Comparison of ENCODE assay signal across 8 cellular contexts in genomic region chr9:34701769-34702736, GRCh38. TPM values are rescaled to one million over a fixed set of nuclear protein-coding genes. Genes with fewer than 3 reads are reported as not detected.
DNase-seq lines count a peak whose midpoint lies in the region; ATAC-seq, FAIRE-seq and TF ChIP-seq lines count a peak whose summit lies in the region.

No MANE protein-coding gene starts in this region.

- in situ Hi-C loops in HepG2 (cut with HindIII; ENCODE audit: extremely low pct_ligation_motif_present, low pct_unique_long_range_greater_than_20kb), result no loop called here

- BruUV-seq in HepG2 (replicated peaks; lab: Mats Ljungman, UMichigan), result no TSS peak

- intact Hi-C loops in HepG2 (cut with micrococcal nuclease; ENCODE audit: unreplicated experiment), result loop anchor here (1.0 kb wide), 1 partner anchor 27 kb away; no protein-coding TSS in a partner anchor

- ATAC-seq in HG03045 (IDR thresholded peaks at IDR 0.05; ENCODE audit: unreplicated experiment), result peak; percentile 69
- peak; percentile 94 for ATAC-seq in HepG2
- ATAC-seq in HG03175 (IDR thresholded peaks at IDR 0.05; ENCODE audit: unreplicated experiment), result no peak

- peak; percentile 94 for DNase-seq in GM03348 (ENCODE audit: low spot score)
- peak; percentile 19 for DNase-seq in NCI-H510A (lab: John Stamatoyannopoulos, UW)
- peak; percentile 90 to 91 for DNase-seq in activated CD4-positive, alpha-beta T cell treated with anti-CD3 and anti-CD28 coated beads, Interleukin-2, amount 50 U/mL, for 48 hours
- DNase-seq in dermis microvascular lymphatic vessel endothelial cell (ENCODE audit: low read depth in 2 of 2), result peak; percentile 85 to 89
- DNase-seq in HepG2 (ENCODE audit: low spot score), result peak; percentile 47
- DNase-seq in stimulated activated CD4-positive, alpha-beta T cell treated with anti-CD3 and anti-CD28 coated beads, Interleukin-2, amount 100 ng/mL, for 24 hours, result peak; percentile 88 to 92

- H4K20me1 ChIP-seq in HepG2 (ENCODE audit: insufficient read depth, low read length), result no peaks in the 10 kb centered on the region

- H3K9ac ChIP-seq in HepG2 (ENCODE audit: insufficient read depth, low read depth, low read length), result no peak overlapping the region; the same call in 1 of the 2 replicates

- H3K4me1 ChIP-seq in HepG2 (ENCODE audit: insufficient read depth, low read length), result peaks cover 10% of the 10 kb centered on the region; the same call in 1 of the 2 replicates

- no peaks in the 10 kb centered on the region for H3K9me3 ChIP-seq in HepG2 (ENCODE audit: low read length)

- no peaks in the 10 kb centered on the region for H3K36me3 ChIP-seq in HepG2 (replicated peaks in 1 of 2; ENCODE audit: control insufficient read depth in 1 of 2, insufficient read depth in 2 of 2, low read length in 2 of 2)

- peak overlapping the region; percentile 70 for H2AFZ ChIP-seq in HepG2 (ENCODE audit: low read length)

- CTCF ChIA-PET in HepG2 (lab: Yijun Ruan, JAX; ENCODE audit: low intra/inter-chr PET ratio, low total read pairs), result interaction anchor here (1.1 to 4.9 kb wide), 4 partner anchors 26 to 98 kb away, joined by 3 to 178 read pairs (median 13); partner anchors contain the start of gene GALT

- POLR2A ChIA-PET in HepG2 (lab: Yijun Ruan, JAX), result interaction anchor here (0.7 to 1.8 kb wide), 3 partner anchors 26 to 56 kb away, joined by 3 to 6 read pairs (median 3); partner anchors contain the start of gene GALT

- H3K79me2 ChIP-seq in HepG2 (ENCODE audit: insufficient read depth, low read length), result no peaks in the 10 kb centered on the region

- H3K4me2 ChIP-seq in HepG2 (ENCODE audit: low read depth, low read length), result peak overlapping the region; percentile 98

- TF ChIP-seq RAD21 in HepG2 (CRISPR knock-in tag; IDR thresholded peaks at IDR 0.05), result peak; percentile 92

- WGBS in HepG2 (ENCODE audit: low lambda C conversion rate), result 4% methylated on average over 21 of the region's 30 CpGs

- TF ChIP-seq POLR2A in HepG2 (IDR thresholded peaks at IDR 0.05; ENCODE audit: insufficient read depth in 1 of 2, low read depth in 2 of 2, low read length in 2 of 2), result no peak

- peak; percentile 89 for FAIRE-seq in HepG2 (lab: Jason Lieb, UNC)

- peak; percentile 96 for TF ChIP-seq CTCF in HepG2 (CRISPR knock-in tag; IDR thresholded peaks at IDR 0.05)

- H3K27ac ChIP-seq in HepG2 (ENCODE audit: extremely low read length, insufficient read depth, low read length), result no peak overlapping the region

- peaks cover 5 to 18% of the 10 kb centered on the region in 2 experiments; a peak in 4 of 5 replicates for H3K27me3 ChIP-seq in HepG2 (ENCODE audit: control insufficient read depth in 1 of 2, insufficient read depth in 2 of 2, low read length in 2 of 2)

- TF ChIP-seq EP300 in HepG2 (IDR thresholded peaks at IDR 0.05; ENCODE audit: low read depth in 2 of 2, low read length in 2 of 2) (no peak), HepG2 (CRISPR knock-in tag; IDR thresholded peaks at IDR 0.05; ENCODE audit: borderline replicate concordance) (no peak)

- peak overlapping the region; percentile 52 to 72 (median 58) for H3K4me3 ChIP-seq in HepG2 (replicated peaks in 1 of 3; ENCODE audit: insufficient read depth in 1 of 3, low read depth in 2 of 3, low read length in 3 of 3)

RNA-seq across cellular contexts. Expression of gene CCL21, which starts 7.9 kb away (rescaled TPM):
- 1.8 and 12.0 TPM in 2 replicates for total RNA-seq in dermis microvascular lymphatic vessel endothelial cell
- total RNA-seq in HepG2 (2016; rRNA removed; fragmentation: Illumina TruSeq; extraction: Trizol), result not detected in 2 replicates
- not detected in 2 replicates for total RNA-seq in HepG2 (2016; cell fraction: cytosol; rRNA removed; fragmentation: Illumina TruSeq; extraction: Trizol; ENCODE audit: low read depth)
- not detected in 2 replicates for total RNA-seq in HepG2 (2016; cell fraction: insoluble cytoplasmic fraction; rRNA removed; fragmentation: Illumina TruSeq; extraction: Trizol)
- total RNA-seq in HepG2 (2016; cell fraction: membrane; rRNA removed; fragmentation: Illumina TruSeq; extraction: Trizol), result not detected in 2 replicates
- not detected in 2 replicates for total RNA-seq in HepG2 (2016; cell fraction: nucleus; rRNA removed; fragmentation: Illumina TruSeq; extraction: Trizol)
- polyA plus RNA-seq in HepG2 (2011; rRNA removed), result not detected in 2 replicates
- polyA plus RNA-seq in HepG2 (2011; cell fraction: cytosol; rRNA removed), result not detected in 2 replicates
- not detected in 2 replicates for polyA plus RNA-seq in HepG2 (2011; cell fraction: nucleus; rRNA removed)
- not detected in 2 replicates for polyA plus RNA-seq in HepG2 (2012)
- polyA plus RNA-seq in HepG2 (2016; cell fraction: cytosol; fragmentation: Illumina TruSeq; extraction: Trizol; ENCODE audit: low read depth), result not detected in 2 replicates
- not detected in 2 replicates for polyA plus RNA-seq in HepG2 (2016; cell fraction: insoluble cytoplasmic fraction; fragmentation: Illumina TruSeq; extraction: Trizol; ENCODE audit: low read depth)
- not detected in 2 replicates for polyA plus RNA-seq in HepG2 (2016; cell fraction: membrane; fragmentation: Illumina TruSeq; extraction: Trizol; ENCODE audit: low read depth)
- not detected in 2 replicates for polyA plus RNA-seq in HepG2 (2016; cell fraction: nucleus; fragmentation: Illumina TruSeq; extraction: Trizol; ENCODE audit: insufficient read depth, low read depth)
- polyA minus RNA-seq in HepG2 (2011; rRNA and poly(A)+ RNA removed; ENCODE audit: low replicate concordance), result not detected in 2 replicates
- not detected in 2 replicates for polyA minus RNA-seq in HepG2 (2011; cell fraction: cytosol; rRNA and poly(A)+ RNA removed)
- not detected in 2 replicates for polyA minus RNA-seq in HepG2 (2011; cell fraction: nucleus; rRNA and poly(A)+ RNA removed)

RNA-seq across cellular contexts. Expression of gene CCL19, which starts 11.0 kb away (rescaled TPM):
- total RNA-seq in dermis microvascular lymphatic vessel endothelial cell (not detected in 2 replicates), HepG2 (2016; rRNA removed; fragmentation: Illumina TruSeq; extraction: Trizol) (not detected in 2 replicates)
- not detected in 2 replicates for total RNA-seq in HepG2 (2016; cell fraction: cytosol; rRNA removed; fragmentation: Illumina TruSeq; extraction: Trizol; ENCODE audit: low read depth)
- total RNA-seq in HepG2 (2016; cell fraction: insoluble cytoplasmic fraction; rRNA removed; fragmentation: Illumina TruSeq; extraction: Trizol), result not detected in 2 replicates
- total RNA-seq in HepG2 (2016; cell fraction: membrane; rRNA removed; fragmentation: Illumina TruSeq; extraction: Trizol), result not detected in 2 replicates
- total RNA-seq in HepG2 (2016; cell fraction: nucleus; rRNA removed; fragmentation: Illumina TruSeq; extraction: Trizol), result not detected in 2 replicates
- polyA plus RNA-seq in HepG2 (2011; rRNA removed), result not detected in 2 replicates
- polyA plus RNA-seq in HepG2 (2011; cell fraction: cytosol; rRNA removed), result not detected in 2 replicates
- not detected in 2 replicates for polyA plus RNA-seq in HepG2 (2011; cell fraction: nucleus; rRNA removed)
- polyA plus RNA-seq in HepG2 (2012), result not detected in 2 replicates
- not detected in 2 replicates for polyA plus RNA-seq in HepG2 (2016; cell fraction: cytosol; fragmentation: Illumina TruSeq; extraction: Trizol; ENCODE audit: low read depth)
- polyA plus RNA-seq in HepG2 (2016; cell fraction: insoluble cytoplasmic fraction; fragmentation: Illumina TruSeq; extraction: Trizol; ENCODE audit: low read depth), result not detected in 2 replicates
- not detected in 2 replicates for polyA plus RNA-seq in HepG2 (2016; cell fraction: membrane; fragmentation: Illumina TruSeq; extraction: Trizol; ENCODE audit: low read depth)
- polyA plus RNA-seq in HepG2 (2016; cell fraction: nucleus; fragmentation: Illumina TruSeq; extraction: Trizol; ENCODE audit: insufficient read depth, low read depth), result not detected in 2 replicates
- not detected in 2 replicates for polyA minus RNA-seq in HepG2 (2011; rRNA and poly(A)+ RNA removed; ENCODE audit: low replicate concordance)
- polyA minus RNA-seq in HepG2 (2011; cell fraction: cytosol; rRNA and poly(A)+ RNA removed), result not detected in 2 replicates
- polyA minus RNA-seq in HepG2 (2011; cell fraction: nucleus; rRNA and poly(A)+ RNA removed), result not detected in 2 replicates

RNA-seq across cellular contexts. Expression of gene CCL27, which starts 39.6 kb away (rescaled TPM):
- total RNA-seq in dermis microvascular lymphatic vessel endothelial cell (not detected in 2 replicates), HepG2 (2016; rRNA removed; fragmentation: Illumina TruSeq; extraction: Trizol) (not detected in 2 replicates)
- total RNA-seq in HepG2 (2016; cell fraction: cytosol; rRNA removed; fragmentation: Illumina TruSeq; extraction: Trizol; ENCODE audit: low read depth), result not detected in 2 replicates
- total RNA-seq in HepG2 (2016; cell fraction: insoluble cytoplasmic fraction; rRNA removed; fragmentation: Illumina TruSeq; extraction: Trizol), result not detected in 2 replicates
- total RNA-seq in HepG2 (2016; cell fraction: membrane; rRNA removed; fragmentation: Illumina TruSeq; extraction: Trizol), result not detected in 2 replicates
- total RNA-seq in HepG2 (2016; cell fraction: nucleus; rRNA removed; fragmentation: Illumina TruSeq; extraction: Trizol), result not detected in 2 replicates
- polyA plus RNA-seq in HepG2 (2011; rRNA removed), result not detected in 2 replicates
- 0.08 TPM in 1 of 2 replicates, not detected in the other for polyA plus RNA-seq in HepG2 (2011; cell fraction: cytosol; rRNA removed)
- polyA plus RNA-seq in HepG2 (2011; cell fraction: nucleus; rRNA removed), result 0.35 TPM in 1 of 2 replicates, not detected in the other
- not detected in 2 replicates for polyA plus RNA-seq in HepG2 (2012)
- polyA plus RNA-seq in HepG2 (2016; cell fraction: cytosol; fragmentation: Illumina TruSeq; extraction: Trizol; ENCODE audit: low read depth), result not detected in 2 replicates
- polyA plus RNA-seq in HepG2 (2016; cell fraction: insoluble cytoplasmic fraction; fragmentation: Illumina TruSeq; extraction: Trizol; ENCODE audit: low read depth), result not detected in 2 replicates
- not detected in 2 replicates for polyA plus RNA-seq in HepG2 (2016; cell fraction: membrane; fragmentation: Illumina TruSeq; extraction: Trizol; ENCODE audit: low read depth)
- polyA plus RNA-seq in HepG2 (2016; cell fraction: nucleus; fragmentation: Illumina TruSeq; extraction: Trizol; ENCODE audit: insufficient read depth, low read depth), result not detected in 2 replicates
- polyA minus RNA-seq in HepG2 (2011; rRNA and poly(A)+ RNA removed; ENCODE audit: low replicate concordance), result not detected in 2 replicates
- polyA minus RNA-seq in HepG2 (2011; cell fraction: cytosol; rRNA and poly(A)+ RNA removed), result not detected in 2 replicates
- polyA minus RNA-seq in HepG2 (2011; cell fraction: nucleus; rRNA and poly(A)+ RNA removed), result not detected in 2 replicates

RNA-seq across cellular contexts. Expression of gene IL11RA, which starts 50.1 kb away (rescaled TPM):
- 3.5 and 4.9 TPM in 2 replicates for total RNA-seq in dermis microvascular lymphatic vessel endothelial cell
- total RNA-seq in HepG2 (2016; rRNA removed; fragmentation: Illumina TruSeq; extraction: Trizol), result 0.83 and 2.0 TPM in 2 replicates
- 0.40 and 0.71 TPM in 2 replicates for total RNA-seq in HepG2 (2016; cell fraction: cytosol; rRNA removed; fragmentation: Illumina TruSeq; extraction: Trizol; ENCODE audit: low read depth)
- 0.43 and 2.2 TPM in 2 replicates for total RNA-seq in HepG2 (2016; cell fraction: insoluble cytoplasmic fraction; rRNA removed; fragmentation: Illumina TruSeq; extraction: Trizol)
- total RNA-seq in HepG2 (2016; cell fraction: membrane; rRNA removed; fragmentation: Illumina TruSeq; extraction: Trizol), result 0.65 and 1.2 TPM in 2 replicates
- total RNA-seq in HepG2 (2016; cell fraction: nucleus; rRNA removed; fragmentation: Illumina TruSeq; extraction: Trizol), result 4.1 and 4.6 TPM in 2 replicates
- 4.2 and 5.8 TPM in 2 replicates for polyA plus RNA-seq in HepG2 (2011; rRNA removed)
- 1.7 and 2.2 TPM in 2 replicates for polyA plus RNA-seq in HepG2 (2011; cell fraction: cytosol; rRNA removed)
- 26.9 and 33.5 TPM in 2 replicates for polyA plus RNA-seq in HepG2 (2011; cell fraction: nucleus; rRNA removed)
- 5.1 and 5.4 TPM in 2 replicates for polyA plus RNA-seq in HepG2 (2012)
- polyA plus RNA-seq in HepG2 (2016; cell fraction: cytosol; fragmentation: Illumina TruSeq; extraction: Trizol; ENCODE audit: low read depth), result 0.33 and 0.60 TPM in 2 replicates
- 0.62 and 1.0 TPM in 2 replicates for polyA plus RNA-seq in HepG2 (2016; cell fraction: insoluble cytoplasmic fraction; fragmentation: Illumina TruSeq; extraction: Trizol; ENCODE audit: low read depth)
- 0.48 and 0.87 TPM in 2 replicates for polyA plus RNA-seq in HepG2 (2016; cell fraction: membrane; fragmentation: Illumina TruSeq; extraction: Trizol; ENCODE audit: low read depth)
- 4.4 and 5.8 TPM in 2 replicates for polyA plus RNA-seq in HepG2 (2016; cell fraction: nucleus; fragmentation: Illumina TruSeq; extraction: Trizol; ENCODE audit: insufficient read depth, low read depth)
- polyA minus RNA-seq in HepG2 (2011; rRNA and poly(A)+ RNA removed; ENCODE audit: low replicate concordance), result 8.7 and 9.2 TPM in 2 replicates
- 1.4 and 2.2 TPM in 2 replicates for polyA minus RNA-seq in HepG2 (2011; cell fraction: cytosol; rRNA and poly(A)+ RNA removed)
- polyA minus RNA-seq in HepG2 (2011; cell fraction: nucleus; rRNA and poly(A)+ RNA removed), result 9.5 and 16.4 TPM in 2 replicates

RNA-seq across cellular contexts. Expression of gene GALT, which starts 55.6 kb away (rescaled TPM):
- total RNA-seq in dermis microvascular lymphatic vessel endothelial cell, result 23.5 and 33.4 TPM in 2 replicates
- 21.1 and 40.4 TPM in 2 replicates for total RNA-seq in HepG2 (2016; rRNA removed; fragmentation: Illumina TruSeq; extraction: Trizol)
- 12.8 and 15.4 TPM in 2 replicates for total RNA-seq in HepG2 (2016; cell fraction: cytosol; rRNA removed; fragmentation: Illumina TruSeq; extraction: Trizol; ENCODE audit: low read depth)
- total RNA-seq in HepG2 (2016; cell fraction: insoluble cytoplasmic fraction; rRNA removed; fragmentation: Illumina TruSeq; extraction: Trizol), result 21.8 and 38.8 TPM in 2 replicates
- 13.8 and 14.2 TPM in 2 replicates for total RNA-seq in HepG2 (2016; cell fraction: membrane; rRNA removed; fragmentation: Illumina TruSeq; extraction: Trizol)
- 46.8 and 57.0 TPM in 2 replicates for total RNA-seq in HepG2 (2016; cell fraction: nucleus; rRNA removed; fragmentation: Illumina TruSeq; extraction: Trizol)
- polyA plus RNA-seq in HepG2 (2011; rRNA removed), result 46.3 and 51.3 TPM in 2 replicates
- 11.4 and 15.3 TPM in 2 replicates for polyA plus RNA-seq in HepG2 (2011; cell fraction: cytosol; rRNA removed)
- polyA plus RNA-seq in HepG2 (2011; cell fraction: nucleus; rRNA removed), result 271 and 279 TPM in 2 replicates
- 32.1 and 38.4 TPM in 2 replicates for polyA plus RNA-seq in HepG2 (2012)
- 9.9 TPM in 2 replicates for polyA plus RNA-seq in HepG2 (2016; cell fraction: cytosol; fragmentation: Illumina TruSeq; extraction: Trizol; ENCODE audit: low read depth)
- polyA plus RNA-seq in HepG2 (2016; cell fraction: insoluble cytoplasmic fraction; fragmentation: Illumina TruSeq; extraction: Trizol; ENCODE audit: low read depth), result 26.1 and 30.6 TPM in 2 replicates
- 10.9 and 13.1 TPM in 2 replicates for polyA plus RNA-seq in HepG2 (2016; cell fraction: membrane; fragmentation: Illumina TruSeq; extraction: Trizol; ENCODE audit: low read depth)
- 91.9 and 92.7 TPM in 2 replicates for polyA plus RNA-seq in HepG2 (2016; cell fraction: nucleus; fragmentation: Illumina TruSeq; extraction: Trizol; ENCODE audit: insufficient read depth, low read depth)
- polyA minus RNA-seq in HepG2 (2011; rRNA and poly(A)+ RNA removed; ENCODE audit: low replicate concordance), result 27.4 and 44.3 TPM in 2 replicates
- 4.0 and 5.6 TPM in 2 replicates for polyA minus RNA-seq in HepG2 (2011; cell fraction: cytosol; rRNA and poly(A)+ RNA removed)
- 68.1 and 83.3 TPM in 2 replicates for polyA minus RNA-seq in HepG2 (2011; cell fraction: nucleus; rRNA and poly(A)+ RNA removed)

Comparison
In these comparisons a context has a peak if more than half of its experiments do, and no peak if none do; other contexts are left out.
1. DNase-seq: peak in every context shown above with its lines; median percentile 94 in GM03348; 90 in activated CD4-positive, alpha-beta T cell treated with anti-CD3 and anti-CD28 coated beads, Interleukin-2, amount 50 U/mL, for 48 hours; 90 in stimulated activated CD4-positive, alpha-beta T cell treated with anti-CD3 and anti-CD28 coated beads, Interleukin-2, amount 100 ng/mL, for 24 hours; 87 in dermis microvascular lymphatic vessel endothelial cell; 47 in HepG2; 19 in NCI-H510A.